23 cellular contexts compared by ENCODE assay signal in genomic region chr2:110731064-110731463, GRCh38. TPM values are rescaled to one million over a fixed set of nuclear protein-coding genes. Genes with fewer than 3 reads are reported as not detected.
A peak's percentile ranks its signal among the peaks of the same experiment; 100 is the strongest.
DNase-seq lines count a peak whose midpoint lies in the region; ATAC-seq and TF ChIP-seq lines count a peak whose summit lies in the region.
"Had no signal": no experiment of that assay in that cellular context is flagged by ENCODE, and none has a peak within 500 bp of the region (broad histone marks: within the 10 kb centered on the region; RNA-seq: fewer than 3 reads in every experiment).

No MANE protein-coding gene starts in this region.

- no peaks in the 10 kb centered on the region for H3K9me3 Mint-ChIP-seq in T-helper 1 cell treated with Interleukin-12 subunit alpha and Interleukin-12 subunit beta and Interleukin-4 antibody, amounts not matched to agents 30 μg/mL and 1 μg/mL, for 36 hours
- H3K9me3 Mint-ChIP-seq in endothelial cell (ENCODE audit: unreplicated experiment) (no peaks in the 10 kb centered on the region), type B pancreatic cell (peaks cover 11% of the 10 kb centered on the region)
- H3K9me3 Mint-ChIP-seq: activated CD4-positive, alpha-beta T cell treated with anti-CD3 and anti-CD28 coated beads, Interleukin-2, amount 10 ng/mL, durations not matched to agents 24 days and 14 days had no signal

- peaks cover 83% of the 10 kb centered on the region for H3K27me3 Mint-ChIP-seq in T-helper 1 cell treated with Interleukin-12 subunit alpha and Interleukin-12 subunit beta and Interleukin-4 antibody, amounts not matched to agents 30 μg/mL and 1 μg/mL, for 36 hours (ENCODE audit: low read depth)
- H3K27me3 Mint-ChIP-seq in endothelial cell (ENCODE audit: unreplicated experiment): peaks cover 3% of the 10 kb centered on the region
- peaks cover 77% of the 10 kb centered on the region for H3K27me3 Mint-ChIP-seq in type B pancreatic cell

- peak overlapping the region; percentile 66 for H3K4me3 Mint-ChIP-seq in T-helper 1 cell treated with Interleukin-12 subunit alpha and Interleukin-12 subunit beta and Interleukin-4 antibody, amounts not matched to agents 30 μg/mL and 1 μg/mL, for 36 hours
- H3K4me3 Mint-ChIP-seq in endothelial cell (ENCODE audit: unreplicated experiment) (peak overlapping the region; percentile 40), type B pancreatic cell (peak overlapping the region; percentile 85)

- ATAC-seq in HG02852 (IDR thresholded peaks at IDR 0.05; ENCODE audit: unreplicated experiment) (no peak), HG02973 (IDR thresholded peaks at IDR 0.05; ENCODE audit: unreplicated experiment) (no peak)
- ATAC-seq: K562, left cardiac atrium, Panc1 had no signal

- H3K4me1 Mint-ChIP-seq in T-helper 1 cell treated with Interleukin-12 subunit alpha and Interleukin-12 subunit beta and Interleukin-4 antibody, amounts not matched to agents 30 μg/mL and 1 μg/mL, for 36 hours (ENCODE audit: low read depth): peaks cover 12% of the 10 kb centered on the region
- H3K4me1 Mint-ChIP-seq in endothelial cell (ENCODE audit: unreplicated experiment) (peaks cover 24% of the 10 kb centered on the region), type B pancreatic cell (ENCODE audit: unreplicated experiment) (peaks cover 12% of the 10 kb centered on the region)

- no peak for DNase-seq in T-helper 1 cell
- peak; percentile 9 for DNase-seq in NCI-H526 treated with DMSO at 0.1 percent for 48 hours (lab: John Stamatoyannopoulos, UW)
- DNase-seq in endothelial cell (ENCODE audit: low spot score): no peak
- no peak for DNase-seq in type B pancreatic cell (ENCODE audit: extremely low spot score, unreplicated experiment)
- DNase-seq in activated effector memory CD4-positive, alpha-beta T cell treated with Interleukin-2 at 50 U/mL for 16 hours: no peak
- DNase-seq: activated CD4-positive, alpha-beta T cell treated with anti-CD3 and anti-CD28 coated beads, Interleukin-2, amount 10 ng/mL, durations not matched to agents 24 days and 14 days; activated naive CD4-positive, alpha-beta T cell treated with Interleukin-2 at 50 U/mL for 16 hours; C1 segment of cervical spinal cord; DMS79 treated with DMSO at 0.1 percent for 48 hours; H7; hippocampal formation; left cardiac atrium; MV-4-11; NCI-H2107; NCI-H82; occipital lobe had no signal

- H3K27ac Mint-ChIP-seq in T-helper 1 cell treated with Interleukin-12 subunit alpha and Interleukin-12 subunit beta and Interleukin-4 antibody, amounts not matched to agents 30 μg/mL and 1 μg/mL, for 36 hours: no peak overlapping the region
- H3K27ac Mint-ChIP-seq in endothelial cell (ENCODE audit: unreplicated experiment) (no peak overlapping the region), type B pancreatic cell (no peak overlapping the region)
- H3K27ac Mint-ChIP-seq: activated CD4-positive, alpha-beta T cell treated with anti-CD3 and anti-CD28 coated beads, Interleukin-2, amount 10 ng/mL, durations not matched to agents 24 days and 14 days had no signal

- peaks cover 2% of the 10 kb centered on the region for H3K36me3 Mint-ChIP-seq in T-helper 1 cell treated with Interleukin-12 subunit alpha and Interleukin-12 subunit beta and Interleukin-4 antibody, amounts not matched to agents 30 μg/mL and 1 μg/mL, for 36 hours (ENCODE audit: low read depth)
- H3K36me3 Mint-ChIP-seq in endothelial cell (ENCODE audit: low read depth, unreplicated experiment): peaks cover 8% of the 10 kb centered on the region
- H3K36me3 Mint-ChIP-seq in type B pancreatic cell: peaks cover 9% of the 10 kb centered on the region

- TF ChIP-seq CTCF in endothelial cell (IDR thresholded peaks at IDR 0.05; ENCODE audit: unreplicated experiment) (no peak), type B pancreatic cell (conservative IDR thresholded peaks at IDR 0.05) (no peak)

RNA-seq across cellular contexts. Expression of gene ACOXL, which starts 1.3 kb away (rescaled TPM):
- total RNA-seq in endothelial cell (ENCODE audit: unreplicated experiment): 0.44 TPM
- 1.4 and 10.7 TPM in 2 replicates for total RNA-seq in type B pancreatic cell (ENCODE audit: low replicate concordance)
- total RNA-seq: ascending aorta, occipital lobe, thoracic aorta had no signal

RNA-seq across cellular contexts. Expression of gene BUB1, which starts 53.2 kb away (rescaled TPM):
- total RNA-seq in endothelial cell (ENCODE audit: unreplicated experiment): 12.5 TPM
- 14.4 and 39.8 TPM in 2 replicates for total RNA-seq in type B pancreatic cell (ENCODE audit: low replicate concordance)
- total RNA-seq: ascending aorta had no signal
